28 cellular contexts compared by ENCODE assay signal in genomic region chr16:75701361-75701760, GRCh38. TPM values are rescaled to one million over a fixed set of nuclear protein-coding genes. Genes with fewer than 3 reads are reported as not detected.
A peak's percentile ranks its signal among the peaks of the same experiment; 100 is the strongest.
DNase-seq lines count a peak whose midpoint lies in the region; TF ChIP-seq lines count a peak whose summit lies in the region.
"Had no signal": no experiment of that assay in that cellular context is flagged by ENCODE, and none has a peak within 500 bp of the region (broad histone marks: within the 10 kb centered on the region; RNA-seq: fewer than 3 reads in every experiment).

DUXB (minus strand) TSS chr16:75701461; CDS start chr16:75701418, 43 bp downstream.

- H3K4me1 ChIP-seq in smooth muscle cell (ENCODE audit: low read depth) (peaks cover 14% of the 10 kb centered on the region), stomach (no peaks in the 10 kb centered on the region)
- H3K4me1 ChIP-seq: BE2C, BLaER1 had no signal

- H3K27me3 Mint-ChIP-seq in nephron progenitor cell (ENCODE audit: low read depth, poor library complexity): peaks cover 12% of the 10 kb centered on the region
- H3K27me3 Mint-ChIP-seq: CD4-positive, CD25-positive, alpha-beta regulatory T cell had no signal

- no peaks in the 10 kb centered on the region for H3K27me3 ChIP-seq in WERI-Rb-1 (ENCODE audit: insufficient read depth, low read depth, severe bottlenecking)
- H3K27me3 ChIP-seq in smooth muscle cell (ENCODE audit: low read depth): no peaks in the 10 kb centered on the region
- H3K27me3 ChIP-seq in stomach: no peaks in the 10 kb centered on the region
- H3K27me3 ChIP-seq: BE2C, BLaER1 had no signal

- no peaks in the 10 kb centered on the region for H3K4me1 Mint-ChIP-seq in nephron progenitor cell
- H3K4me1 Mint-ChIP-seq: CD14-positive monocyte; CD4-positive, alpha-beta memory T cell; CD4-positive, CD25-positive, alpha-beta regulatory T cell; CD8-positive, alpha-beta memory T cell had no signal

- no peak within 1 kb of the TSS for H3K4me3 Mint-ChIP-seq in nephron progenitor cell
- H3K4me3 Mint-ChIP-seq: CD14-positive monocyte; CD4-positive, alpha-beta memory T cell; CD4-positive, CD25-positive, alpha-beta regulatory T cell; CD8-positive, alpha-beta memory T cell had no signal

- no peak within 1 kb of the TSS for H2AFZ ChIP-seq in smooth muscle cell (ENCODE audit: low read depth)

- H3K9me3 Mint-ChIP-seq in nephron progenitor cell: no peaks in the 10 kb centered on the region
- H3K9me3 Mint-ChIP-seq: CD4-positive, alpha-beta memory T cell; CD8-positive, alpha-beta memory T cell had no signal

- H3K9me3 ChIP-seq in WERI-Rb-1 (ENCODE audit: severe bottlenecking) (no peaks in the 10 kb centered on the region), smooth muscle cell (replicated peaks; ENCODE audit: low read depth) (no peaks in the 10 kb centered on the region), stomach (no peaks in the 10 kb centered on the region)
- H3K9me3 ChIP-seq: BE2C, BLaER1 had no signal

- H3K27ac Mint-ChIP-seq in nephron progenitor cell: no peak within 1 kb of the TSS
- H3K27ac Mint-ChIP-seq: CD4-positive, alpha-beta memory T cell; CD4-positive, CD25-positive, alpha-beta regulatory T cell; CD8-positive, alpha-beta memory T cell had no signal

- H3K4me2 ChIP-seq in smooth muscle cell: peak within 1 kb of the TSS; percentile 51
- H3K4me2 ChIP-seq: BLaER1 had no signal

- DNase-seq in NCI-H82 (lab: John Stamatoyannopoulos, UW): peak; percentile 59
- peak; percentile 40 for DNase-seq in WERI-Rb-1
- no peak for DNase-seq in smooth muscle cell (lab: John Stamatoyannopoulos, UW; ENCODE audit: unreplicated experiment)
- no peak for DNase-seq in NCI-H2029 treated with DMSO at 0.1 percent for 48 hours (lab: John Stamatoyannopoulos, UW)
- DNase-seq in stomach: no peak
- DNase-seq in nephron progenitor cell: no peak
- DNase-seq: 8988T; ACHN; BE2C; C1 segment of cervical spinal cord; CD4-positive, alpha-beta memory T cell; CD4-positive, CD25-positive, alpha-beta regulatory T cell; CD8-positive, alpha-beta memory T cell; COR-L47; DMS 273 treated with DMSO at 0.1 percent for 48 hours; DMS153; DMS53; DMS79; DND-41; EL; GDM1 had no signal

- no peaks in the 10 kb centered on the region for H3K79me2 ChIP-seq in smooth muscle cell (ENCODE audit: low read depth)

- no peak for TF ChIP-seq CTCF in WERI-Rb-1 (IDR thresholded peaks at IDR 0.05; ENCODE audit: low read depth, low read length)
- no peak for TF ChIP-seq CTCF in smooth muscle cell (IDR thresholded peaks at IDR 0.05; ENCODE audit: borderline replicate concordance, insufficient read depth, poor library complexity, severe bottlenecking)
- TF ChIP-seq CTCF in stomach (IDR thresholded peaks at IDR 0.05): no peak
- no peak for TF ChIP-seq CTCF in nephron progenitor cell (IDR thresholded peaks at IDR 0.05)

- H4K20me1 ChIP-seq in smooth muscle cell (ENCODE audit: low read depth): no peaks in the 10 kb centered on the region
- H4K20me1 ChIP-seq: BLaER1 had no signal

- intact Hi-C loops in stomach (cut with DNase I; ENCODE audit: low total_unique reads): no loop called here

- no peak within 1 kb of the TSS for H3K9ac ChIP-seq in smooth muscle cell (ENCODE audit: low read depth)
- H3K9ac ChIP-seq: BLaER1 had no signal

- no peak for TF ChIP-seq EP300 in stomach (IDR thresholded peaks at IDR 0.05)

- H3K4me3 ChIP-seq in WERI-Rb-1 (ENCODE audit: low read depth, low read length) (peak within 1 kb of the TSS; percentile 32), smooth muscle cell (no peak within 1 kb of the TSS), stomach (no peak within 1 kb of the TSS)
- H3K4me3 ChIP-seq: BLaER1, GM12878 had no signal

- no peaks in the 10 kb centered on the region for H3K36me3 Mint-ChIP-seq in nephron progenitor cell (ENCODE audit: low read depth)
- H3K36me3 Mint-ChIP-seq: CD14-positive monocyte; CD4-positive, alpha-beta memory T cell; CD4-positive, CD25-positive, alpha-beta regulatory T cell; CD8-positive, alpha-beta memory T cell had no signal

- H3F3A ChIP-seq in smooth muscle cell (ENCODE audit: low read depth): no peaks in the 10 kb centered on the region

- no peak for TF ChIP-seq POLR2A in stomach (IDR thresholded peaks at IDR 0.05)

- H3K36me3 ChIP-seq in WERI-Rb-1 (no peaks in the 10 kb centered on the region), smooth muscle cell (ENCODE audit: low read depth) (no peaks in the 10 kb centered on the region), stomach (no peaks in the 10 kb centered on the region)
- H3K36me3 ChIP-seq: BE2C, BLaER1 had no signal

- H3K27ac ChIP-seq in WERI-Rb-1 (peak within 1 kb of the TSS; percentile 60), smooth muscle cell (ENCODE audit: low read depth) (no peak within 1 kb of the TSS), stomach (no peak within 1 kb of the TSS)
- H3K27ac ChIP-seq: BLaER1 had no signal

- WGBS in smooth muscle cell (ENCODE audit: low lambda C conversion rate): 81% methylated on average over 5 of the region's 5 CpGs
- 81 to 98% (median 91%) methylated on average over 5 of the region's 5 CpGs for WGBS in stomach, 5 donors

RNA-seq across cellular contexts. Expression of gene DUXB, which starts in this region (rescaled TPM):
- total RNA-seq in smooth muscle cell (not detected in 2 replicates), stomach (not detected)
- polyA plus RNA-seq in smooth muscle cell (not detected in 2 replicates), stomach (not detected)
- total RNA-seq: A673; CD4-positive, alpha-beta memory T cell; CD4-positive, CD25-positive, alpha-beta regulatory T cell; CD8-positive, alpha-beta memory T cell; Daoy; G401; GM12878 had no signal
- polyA plus RNA-seq: AG04450; CD14-positive monocyte; CD4-positive, alpha-beta memory T cell; CD4-positive, CD25-positive, alpha-beta regulatory T cell; CD8-positive, alpha-beta memory T cell had no signal

Comparison
In these comparisons a context has a peak if more than half of its experiments do, and no peak if none do; other contexts are left out.
1. DNase-seq: peak in NCI-H82 (single experiment) and WERI-Rb-1 (single experiment); none in smooth muscle cell (single experiment), NCI-H2029 treated with DMSO at 0.1 percent for 48 hours (single experiment), stomach (single experiment) and nephron progenitor cell (single experiment).